Comparison of ENCODE assay signal across 8 cellular contexts in the genomic region with DNA sequence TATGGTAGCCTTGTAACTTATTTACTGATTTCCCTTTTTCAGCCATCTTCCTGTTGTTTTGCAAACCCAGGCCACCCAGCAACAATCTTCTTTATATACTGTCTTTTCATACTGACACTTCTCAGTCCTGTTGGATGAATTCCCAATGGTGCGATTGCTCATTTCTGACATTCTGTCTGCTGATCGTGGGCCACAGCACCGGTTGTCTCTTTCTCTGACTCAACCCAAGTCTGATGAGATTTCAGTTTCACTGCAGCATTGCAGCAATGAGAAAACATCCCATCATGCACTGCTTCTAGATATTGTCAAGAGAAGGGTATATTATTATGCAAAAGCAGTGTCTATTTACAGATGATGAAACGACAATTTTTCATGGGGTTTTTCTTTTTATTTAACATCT.
DNase-seq lines count a peak whose midpoint lies in the region; ATAC-seq and TF ChIP-seq lines count a peak whose summit lies in the region.

No MANE protein-coding gene starts in this region.

- no peak overlapping the region for H3K27ac ChIP-seq in suprapubic skin

- no peak for TF ChIP-seq EP300 in suprapubic skin (IDR thresholded peaks at IDR 0.05)

- H3K36me3 ChIP-seq in suprapubic skin, result no peaks in the 10 kb centered on the region

- H3K27me3 ChIP-seq in suprapubic skin, result no peaks in the 10 kb centered on the region

- intact Hi-C loops in sciatic nerve (cut with DNase I), result no loop called here

- no peaks in the 10 kb centered on the region for H3K9me3 ChIP-seq in suprapubic skin

- ATAC-seq in GM21381 (IDR thresholded peaks at IDR 0.05; ENCODE audit: unreplicated experiment) (peak; percentile 74), HG03432 (IDR thresholded peaks at IDR 0.05; ENCODE audit: unreplicated experiment) (peak; percentile 92), sciatic nerve (no peak)

- TF ChIP-seq CTCF in GM12864 (IDR thresholded peaks at IDR 0.05; ENCODE audit: low read depth, low read length, missing control alignments) (no peak), epithelial cell of proximal tubule (conservative IDR thresholded peaks at IDR 0.05; ENCODE audit: low read depth, low read length) (no peak), suprapubic skin (IDR thresholded peaks at IDR 0.05) (no peak)

- WGBS in suprapubic skin, result 66% methylated on average over 4 of the region's 4 CpGs

- no peaks in the 10 kb centered on the region for H3K4me1 ChIP-seq in suprapubic skin

- no peak for TF ChIP-seq POLR2A in suprapubic skin (IDR thresholded peaks at IDR 0.05)

- H3K4me3 ChIP-seq in GM12864 (ENCODE audit: low read depth, low read length), result no peak overlapping the region
- H3K4me3 ChIP-seq in epithelial cell of proximal tubule (ENCODE audit: low read depth, low read length), result no peak overlapping the region
- H3K4me3 ChIP-seq in suprapubic skin, result no peak overlapping the region

- peak; percentile 61 for DNase-seq in GM12864 (ENCODE audit: low read depth)
- peak; percentile 10 for DNase-seq in epithelial cell of proximal tubule (ENCODE audit: low read depth)
- no peak for DNase-seq in DMS53 (lab: John Stamatoyannopoulos, UW)
- no peak for DNase-seq in NCI-H345 (lab: John Stamatoyannopoulos, UW)
- DNase-seq in sciatic nerve (ENCODE audit: low spot score), result no peak
- DNase-seq in suprapubic skin (ENCODE audit: low spot score in 2 of 2), result no peak

Comparison
In these comparisons a context has a peak if more than half of its experiments do, and no peak if none do; other contexts are left out.
1. DNase-seq: peak in GM12864 (single experiment) and epithelial cell of proximal tubule (single experiment); none in DMS53 (single experiment), NCI-H345 (single experiment), sciatic nerve (single experiment) and suprapubic skin (0 of 2).